18 cellular contexts compared by ENCODE assay signal in genomic region chr15:91278956-91279355, GRCh38.
A peak's percentile ranks its signal among the peaks of the same experiment; 100 is the strongest.
DNase-seq lines count a peak whose midpoint lies in the region; FAIRE-seq and TF ChIP-seq lines count a peak whose summit lies in the region.
"Had no signal": no experiment of that assay in that cellular context is flagged by ENCODE, and none has a peak within 500 bp of the region (broad histone marks: within the 10 kb centered on the region; RNA-seq: fewer than 3 reads in every experiment).

No MANE protein-coding gene starts in this region.

- H4K20me1 ChIP-seq in smooth muscle cell (ENCODE audit: low read depth) = no peaks in the 10 kb centered on the region

- H3K36me3 ChIP-seq in SK-N-MC (ENCODE audit: insufficient read depth, low read length) = no peaks in the 10 kb centered on the region
- no peaks in the 10 kb centered on the region for H3K36me3 ChIP-seq in bronchial epithelial cell (ENCODE audit: control insufficient read depth, insufficient read depth, low read length)
- H3K36me3 ChIP-seq in smooth muscle cell (ENCODE audit: low read depth) = no peaks in the 10 kb centered on the region

- H2AFZ ChIP-seq in smooth muscle cell (ENCODE audit: low read depth) = no peak overlapping the region

- 38% methylated on average over 2 of the region's 2 CpGs for WGBS in smooth muscle cell (ENCODE audit: low lambda C conversion rate)
- WGBS in lower leg skin, 2 donors = 75 to 79% methylated on average over 2 of the region's 2 CpGs

- H3K4me3 ChIP-seq in SK-N-MC = no peak overlapping the region
- H3K4me3 ChIP-seq in bronchial epithelial cell (ENCODE audit: low read depth, low read length) = no peak overlapping the region
- H3K4me3 ChIP-seq in smooth muscle cell = no peak overlapping the region
- no peak overlapping the region for H3K4me3 ChIP-seq in lower leg skin (ENCODE audit: low read depth, poor library complexity, severe bottlenecking)

- no peak for TF ChIP-seq POLR2A in lower leg skin (IDR thresholded peaks at IDR 0.05)

- H3K9ac ChIP-seq in SK-N-MC (ENCODE audit: insufficient read length) = no peak overlapping the region
- no peak overlapping the region for H3K9ac ChIP-seq in smooth muscle cell (ENCODE audit: low read depth)

- H3K27ac ChIP-seq in SK-N-MC (peak overlapping the region; percentile 42; the same call in 1 of the 2 replicates), smooth muscle cell (ENCODE audit: low read depth) (peak overlapping the region; percentile 61)
- H3K27ac ChIP-seq: C4-2B had no signal

- peak overlapping the region; percentile 14 for H3K4me2 ChIP-seq in smooth muscle cell

- FAIRE-seq in bronchial epithelial cell (lab: Jason Lieb, UNC) = no peak
- FAIRE-seq: A204.1 had no signal

- H3K27me3 ChIP-seq in bronchial epithelial cell (ENCODE audit: control insufficient read depth, insufficient read depth, low read length) = no peaks in the 10 kb centered on the region
- H3K27me3 ChIP-seq in smooth muscle cell (ENCODE audit: low read depth) = peaks cover 6% of the 10 kb centered on the region

- TF ChIP-seq CTCF in bronchial epithelial cell (IDR thresholded peaks at IDR 0.05; ENCODE audit: insufficient read depth, low read length, severe bottlenecking) (no peak), smooth muscle cell (IDR thresholded peaks at IDR 0.05; ENCODE audit: borderline replicate concordance, insufficient read depth, poor library complexity, severe bottlenecking) (no peak), lower leg skin (IDR thresholded peaks at IDR 0.05) (no peak)

- no peaks in the 10 kb centered on the region for H3K79me2 ChIP-seq in smooth muscle cell (ENCODE audit: low read depth)

- no peaks in the 10 kb centered on the region for H3K4me1 ChIP-seq in smooth muscle cell (ENCODE audit: low read depth)
- H3K4me1 ChIP-seq: Caco-2 had no signal

- DNase-seq in HT-29 (ENCODE audit: low spot score) (peak; percentile 31), SK-N-MC (ENCODE audit: low read depth, low spot score) (no peak), bronchial epithelial cell (ENCODE audit: low read depth) (peak; percentile 2), smooth muscle cell (lab: John Stamatoyannopoulos, UW; ENCODE audit: unreplicated experiment) (no peak), lower leg skin (ENCODE audit: low spot score in 2 of 2) (no peak), superior temporal gyrus (ENCODE audit: extremely low spot score) (no peak)
- no peak for DNase-seq in activated CD4-positive, CD25-positive, alpha-beta regulatory T cell (lab: John Stamatoyannopoulos, UW)
- DNase-seq: ACHN; AML-193; Caco-2; CD4-positive, alpha-beta T cell; DMS153; DMS79; GF-D8; GOT3; H9 had no signal

- H3K9me3 ChIP-seq in SK-N-MC (ENCODE audit: low read depth, low read length) (peaks cover 8% of the 10 kb centered on the region; the same call in 1 of the 2 replicates), smooth muscle cell (replicated peaks; ENCODE audit: low read depth) (no peaks in the 10 kb centered on the region)
- H3K9me3 ChIP-seq: Caco-2 had no signal

- intact Hi-C loops in lower leg skin (cut with DNase I; ENCODE audit: low total_unique reads) = loop anchor here (10.0 kb wide), 1 partner anchor 324 kb away; the partner anchor contains the start of gene RCCD1

- H3F3A ChIP-seq in smooth muscle cell (ENCODE audit: low read depth) = no peaks in the 10 kb centered on the region

Comparison
In these comparisons a context has a peak if more than half of its experiments do, and no peak if none do; other contexts are left out.
1. DNase-seq: peak in HT-29 (single experiment) and bronchial epithelial cell (single experiment); none in SK-N-MC (single experiment), smooth muscle cell (single experiment), lower leg skin (0 of 2), activated CD4-positive, CD25-positive, alpha-beta regulatory T cell (0 of 4) and superior temporal gyrus (single experiment).